Comparison of ENCODE assay signal across 8 cellular contexts in the genomic region with DNA sequence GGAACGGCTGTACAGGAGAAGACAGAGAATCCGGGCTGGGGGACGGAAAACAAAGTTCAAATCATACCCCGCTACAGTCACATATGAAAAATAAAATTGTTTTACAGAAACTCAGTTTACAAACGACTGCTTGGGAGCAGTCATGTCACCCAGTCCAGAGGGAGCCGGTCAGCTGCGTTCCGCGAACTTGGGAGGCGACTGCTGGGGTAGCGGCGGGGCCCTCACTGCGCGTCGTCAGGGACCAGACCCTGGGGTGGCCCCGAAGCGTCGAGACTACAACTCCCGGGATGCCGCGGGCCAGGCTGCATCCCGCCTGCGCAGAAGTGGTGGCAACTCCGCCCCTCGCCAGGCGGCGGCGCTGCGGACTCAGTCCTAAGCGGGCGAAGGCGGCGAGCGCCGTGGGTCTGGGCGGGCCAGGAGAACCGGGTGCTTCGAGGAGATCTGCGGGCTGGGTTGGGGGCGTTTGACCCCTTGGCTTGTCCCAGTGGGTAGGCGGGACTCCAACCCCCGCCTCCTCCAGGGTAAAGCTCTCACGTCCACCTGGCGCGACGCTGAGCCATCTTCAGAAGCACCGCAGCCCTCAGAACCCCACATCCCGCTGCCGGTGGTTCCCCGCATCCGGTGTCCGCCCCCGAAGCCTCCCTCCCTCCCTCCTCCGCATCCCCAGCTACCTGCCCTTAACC. TPM values are rescaled to one million over a fixed set of nuclear protein-coding genes. Genes with fewer than 3 reads are reported as not detected.
DNase-seq lines count a peak whose midpoint lies in the region; ATAC-seq, FAIRE-seq and TF ChIP-seq lines count a peak whose summit lies in the region.

No MANE protein-coding gene starts in this region.

- peak overlapping the region; percentile 83 for H3K4me3 Mint-ChIP-seq in GM23338
- H3K4me3 Mint-ChIP-seq in natural killer cell treated with Interleukin-12 subunit alpha and Interleukin-12 subunit beta and Interleukin-15 and Interleukin-18, amount 100 ng/mL, for 72 hours = peak overlapping the region; percentile 97

- H3K27ac Mint-ChIP-seq in GM23338 = peak overlapping the region; percentile 80
- peak overlapping the region; percentile 94 to 98 for H3K27ac Mint-ChIP-seq in natural killer cell treated with Interleukin-12 subunit alpha and Interleukin-12 subunit beta and Interleukin-15 and Interleukin-18, amount 100 ng/mL, for 72 hours

- peak overlapping the region; percentile 97 for H3K4me2 ChIP-seq in GM23338
- H3K4me2 ChIP-seq in Karpas-422 (ENCODE audit: low read depth, low read length, poor library complexity, severe bottlenecking) = peak overlapping the region; percentile 93

- peaks cover 35% of the 10 kb centered on the region for H3K27me3 Mint-ChIP-seq in GM23338 (ENCODE audit: insufficient read depth, low read depth, poor library complexity)
- no peaks in the 10 kb centered on the region for H3K27me3 Mint-ChIP-seq in natural killer cell treated with Interleukin-12 subunit alpha and Interleukin-12 subunit beta and Interleukin-15 and Interleukin-18, amount 100 ng/mL, for 72 hours

- ATAC-seq in GM23338 = peak; percentile 88
- peak; percentile 97 to 98 for ATAC-seq in natural killer cell treated with Interleukin-12 subunit alpha and Interleukin-12 subunit beta and Interleukin-15 and Interleukin-18, amount 100 ng/mL, for 72 hours

- H3F3A ChIP-seq in GM23338 (replicated peaks; ENCODE audit: low read depth) = peaks cover 15% of the 10 kb centered on the region; the same call in 1 of the 2 replicates

- H4K20me1 ChIP-seq in GM23338 (replicated peaks; ENCODE audit: insufficient read depth) = no peaks in the 10 kb centered on the region
- no peaks in the 10 kb centered on the region for H4K20me1 ChIP-seq in Karpas-422 (ENCODE audit: insufficient read depth, low read depth, low read length)

- H3K9me2 ChIP-seq in GM23338 (ENCODE audit: insufficient read depth) (no peaks in the 10 kb centered on the region), Karpas-422 (replicated peaks; ENCODE audit: insufficient read depth, low read length) (no peaks in the 10 kb centered on the region)

- peak overlapping the region; percentile 70 for H3K9ac ChIP-seq in Karpas-422 (ENCODE audit: low read length)

- H2AFZ ChIP-seq in GM23338 = peak overlapping the region; percentile 99
- peak overlapping the region; percentile 25 for H2AFZ ChIP-seq in Karpas-422 (ENCODE audit: low read length)

- FAIRE-seq in RCC 7860 (lab: Jason Lieb, UNC) = no peak

- peak overlapping the region; percentile 95 for H3K4me3 ChIP-seq in GM23338
- peak overlapping the region; percentile 68 for H3K4me3 ChIP-seq in Karpas-422 (ENCODE audit: low read length)
- H3K4me3 ChIP-seq in fibroblast of mammary gland (ENCODE audit: control insufficient read depth, low read depth, low read length) = peak overlapping the region; percentile 61

- TF ChIP-seq CTCF in GM23338 (conservative IDR thresholded peaks at IDR 0.05; ENCODE audit: low read depth in 2 of 2) (peak; percentile 57 to 95), fibroblast of mammary gland (conservative IDR thresholded peaks at IDR 0.05; ENCODE audit: control insufficient read depth, insufficient read depth, low read depth, low read length) (peak; percentile 63)

- H3K36me3 ChIP-seq in GM23338 (ENCODE audit: insufficient read depth) = no peaks in the 10 kb centered on the region
- H3K36me3 ChIP-seq in Karpas-422 (ENCODE audit: insufficient read depth, low read length) = no peaks in the 10 kb centered on the region

- H3K27ac ChIP-seq in GM23338 (ENCODE audit: low read depth) (peak overlapping the region; percentile 87; the same call in 1 of the 2 replicates), Karpas-422 (ENCODE audit: low read length) (peak overlapping the region; percentile 53; the same call in 1 of the 2 replicates)

- no peaks in the 10 kb centered on the region; the same call in 2 of the 3 replicates for H3K9me3 Mint-ChIP-seq in GM23338
- H3K9me3 Mint-ChIP-seq in natural killer cell treated with Interleukin-12 subunit alpha and Interleukin-12 subunit beta and Interleukin-15 and Interleukin-18, amount 100 ng/mL, for 72 hours = no peaks in the 10 kb centered on the region

- H3K27me3 ChIP-seq in GM23338 (ENCODE audit: insufficient read depth) = no peaks in the 10 kb centered on the region
- H3K27me3 ChIP-seq in Karpas-422 (ENCODE audit: low read length) = no peaks in the 10 kb centered on the region

- H3K4me1 Mint-ChIP-seq in GM23338 = peaks cover 48% of the 10 kb centered on the region
- H3K4me1 Mint-ChIP-seq in natural killer cell treated with Interleukin-12 subunit alpha and Interleukin-12 subunit beta and Interleukin-15 and Interleukin-18, amount 100 ng/mL, for 72 hours (ENCODE audit: low read depth in 2 of 2) = peaks cover 37 to 44% of the 10 kb centered on the region in 2 donors

- DNase-seq in ELF-1 (ENCODE audit: low read depth, low spot score) (peak; percentile 95), GM23338 (ENCODE audit: low spot score) (peak; percentile 96), Karpas-422 (peak; percentile 96), RCC 7860 (ENCODE audit: low spot score) (peak; percentile 52), fibroblast of mammary gland (ENCODE audit: low read depth) (peak; percentile 84)
- peak; percentile 74 to 86 for DNase-seq in activated T-helper 1 cell treated with anti-CD3 and anti-CD28 coated beads, Interleukin-2, amount 50 U/mL, for 16 hours (ENCODE audit: low read depth in 1 of 2, low spot score in 1 of 2)
- peak; percentile 95 for DNase-seq in natural killer cell treated with Interleukin-12 subunit alpha and Interleukin-12 subunit beta and Interleukin-15 and Interleukin-18, amount 100 ng/mL, for 72 hours (ENCODE audit: low spot score)
- DNase-seq in stimulated activated naive CD4-positive, alpha-beta T cell treated with Interleukin-2 at 50 U/mL for 16 hours (lab: John Stamatoyannopoulos, UW) = peak; percentile 86

- H3K4me1 ChIP-seq in GM23338 (ENCODE audit: insufficient read depth) (peaks cover 43% of the 10 kb centered on the region), Karpas-422 (ENCODE audit: low read length) (peaks cover 57% of the 10 kb centered on the region)

- H3K79me2 ChIP-seq in GM23338 (replicated peaks; ENCODE audit: insufficient read depth) (no peaks in the 10 kb centered on the region), Karpas-422 (ENCODE audit: low read length) (peaks cover 9% of the 10 kb centered on the region; the same call in 1 of the 2 replicates)

- H3K36me3 Mint-ChIP-seq in GM23338 (ENCODE audit: low read depth) = no peaks in the 10 kb centered on the region; the same call in 2 of the 3 replicates
- no peaks in the 10 kb centered on the region for H3K36me3 Mint-ChIP-seq in natural killer cell treated with Interleukin-12 subunit alpha and Interleukin-12 subunit beta and Interleukin-15 and Interleukin-18, amount 100 ng/mL, for 72 hours

- no peaks in the 10 kb centered on the region for H3K9me3 ChIP-seq in Karpas-422 (ENCODE audit: low read length)

TF ChIP-seq in GM23338, 12 proteins besides CTCF, POLR2A, EP300 and RAD21 (continues in another document):
- TF ChIP-seq POLR2AphosphoS5 (IDR thresholded peaks at IDR 0.05; ENCODE audit: low read depth) (peak; percentile 69), CREB1 (CRISPR knock-in tag; IDR thresholded peaks at IDR 0.05; ENCODE audit: low read depth) (peak; percentile 59)

RNA-seq across cellular contexts. Expression of a gene that starts 4.0 kb away (rescaled TPM):
- total RNA-seq in GM23338 (2014; rRNA removed; shearing (Covaris generic)) = 14.7 and 16.4 TPM in 2 replicates
- 13.2 TPM in 2 replicates for polyA plus RNA-seq in GM23338 (2016; fragmentation: Nextera tagmentation; extraction: Ambion mirVana)
- total RNA-seq in Karpas-422 (2014; rRNA removed; shearing (Covaris generic); ENCODE audit: low replicate concordance) = 97.6 and 117 TPM in 2 replicates
- 1 to 10 TPM; 3.5 to 7.1 TPM for total RNA-seq in natural killer cell treated with Interleukin-12 subunit alpha and Interleukin-12 subunit beta and Interleukin-15 and Interleukin-18, amount 100 ng/mL, for 72 hours

RNA-seq across cellular contexts. Expression of a gene that starts 11.1 kb away (rescaled TPM):
- total RNA-seq in GM23338 (2014; rRNA removed; shearing (Covaris generic)) = 8,626 and 33,360 TPM in 2 replicates
- polyA plus RNA-seq in GM23338 (2016; fragmentation: Nextera tagmentation; extraction: Ambion mirVana) = 15.3 and 43.0 TPM in 2 replicates
- total RNA-seq in Karpas-422 (2014; rRNA removed; shearing (Covaris generic); ENCODE audit: low replicate concordance) = 23,349 and 56,129 TPM in 2 replicates
- total RNA-seq in natural killer cell treated with Interleukin-12 subunit alpha and Interleukin-12 subunit beta and Interleukin-15 and Interleukin-18, amount 100 ng/mL, for 72 hours = 1,000 to 10,000 TPM; 3,856 to 4,437 TPM

RNA-seq across cellular contexts. Expression of a gene that starts 11.4 kb away (rescaled TPM):
- total RNA-seq in GM23338 (2014; rRNA removed; shearing (Covaris generic)) = 2.4 and 6.9 TPM in 2 replicates
- polyA plus RNA-seq in GM23338 (2016; fragmentation: Nextera tagmentation; extraction: Ambion mirVana) = 18.4 and 20.8 TPM in 2 replicates
- total RNA-seq in Karpas-422 (2014; rRNA removed; shearing (Covaris generic); ENCODE audit: low replicate concordance) = 13.2 and 24.0 TPM in 2 replicates
- 10 to 100 TPM; 12.0 to 21.5 TPM for total RNA-seq in natural killer cell treated with Interleukin-12 subunit alpha and Interleukin-12 subunit beta and Interleukin-15 and Interleukin-18, amount 100 ng/mL, for 72 hours

RNA-seq across cellular contexts. Expression of a gene that starts 18.3 kb away (rescaled TPM):
- total RNA-seq in GM23338 (2014; rRNA removed; shearing (Covaris generic)) = 16.8 and 25.7 TPM in 2 replicates
- 25.2 and 31.0 TPM in 2 replicates for polyA plus RNA-seq in GM23338 (2016; fragmentation: Nextera tagmentation; extraction: Ambion mirVana)
- total RNA-seq in Karpas-422 (2014; rRNA removed; shearing (Covaris generic); ENCODE audit: low replicate concordance) = 15.3 and 16.0 TPM in 2 replicates
- 10 to 100 TPM in 1 of 2 donors, 1 to 10 TPM in 1; 4.6 to 14.2 TPM for total RNA-seq in natural killer cell treated with Interleukin-12 subunit alpha and Interleukin-12 subunit beta and Interleukin-15 and Interleukin-18, amount 100 ng/mL, for 72 hours

RNA-seq across cellular contexts. Expression of a gene that starts 27.0 kb away (rescaled TPM):
- total RNA-seq in GM23338 (2014; rRNA removed; shearing (Covaris generic)) = not detected in 2 replicates
- 1.1 and 2.2 TPM in 2 replicates for polyA plus RNA-seq in GM23338 (2016; fragmentation: Nextera tagmentation; extraction: Ambion mirVana)
- total RNA-seq in Karpas-422 (2014; rRNA removed; shearing (Covaris generic); ENCODE audit: low replicate concordance) = 26.8 and 35.2 TPM in 2 replicates
- not detected for total RNA-seq in natural killer cell treated with Interleukin-12 subunit alpha and Interleukin-12 subunit beta and Interleukin-15 and Interleukin-18, amount 100 ng/mL, for 72 hours

Comparison
In these comparisons a context has a peak if more than half of its experiments do, and no peak if none do; other contexts are left out.
1. Peak in every context shown above with its lines: DNase-seq, ATAC-seq, H3K4me3 ChIP-seq and H3K27ac ChIP-seq.